27 cellular contexts compared by ENCODE assay signal in genomic region chr14:37170993-37171392, GRCh38. TPM values are rescaled to one million over a fixed set of nuclear protein-coding genes. Genes with fewer than 3 reads are reported as not detected.
"Had no signal": no experiment of that assay in that cellular context is flagged by ENCODE, and none has a peak within 500 bp of the region (broad histone marks: within the 10 kb centered on the region; RNA-seq: fewer than 3 reads in every experiment).

No MANE protein-coding gene starts in this region.

- H3K27me3 ChIP-seq: body of pancreas, cardiac muscle cell, gastroesophageal sphincter, suprapubic skin, transverse colon had no signal

- H3K9me3 ChIP-seq: body of pancreas, gastroesophageal sphincter, mucosa of descending colon, stomach, suprapubic skin, transverse colon had no signal

- H3K4me3 ChIP-seq: mucosa of descending colon had no signal

- DNase-seq: activated CD4-positive, alpha-beta T cell treated with anti-CD3 and anti-CD28 coated beads, Interleukin-2, amount 10 ng/mL, durations not matched to agents 7 days and 5 days; activated CD4-positive, CD25-positive, alpha-beta regulatory T cell treated with anti-CD3 and anti-CD28 coated beads, Interleukin-2, amount 50 U/mL, for 72 hours; activated CD8-positive, alpha-beta memory T cell treated with anti-CD3 and anti-CD28 coated beads, Interleukin-2, amount 10 ng/mL, durations not matched to agents 7 days and 5 days; activated CD8-positive, alpha-beta T cell treated with anti-CD3 and anti-CD28 coated beads for 36 hours; activated effector memory CD4-positive, alpha-beta T cell treated with anti-CD3 and anti-CD28 coated beads, Interleukin-2, amount 50 U/mL, for 16 hours; activated naive CD4-positive, alpha-beta T cell treated with anti-CD3 and anti-CD28 coated beads, Interleukin-2, amount 10 ng/mL, durations not matched to agents 7 days and 5 days; activated naive CD8-positive, alpha-beta T cell treated with anti-CD3 and anti-CD28 coated beads, Interleukin-2, amount 50 U/mL, for 24 hours; activated T-cell treated with anti-CD3 and anti-CD28 coated beads for 4 hours; body of pancreas; cortex of kidney; endodermal cell; head of caudate nucleus; left colon; mucosa of descending colon; nephron progenitor cell; posterior cingulate gyrus; stimulated activated CD4-positive, alpha-beta T cell treated with anti-CD3 and anti-CD28 coated beads, Interleukin-2, amount 100 ng/mL, for 24 hours; stomach; transverse colon; WERI-Rb-1 had no signal

- H3K27ac ChIP-seq: WERI-Rb-1 had no signal

- H3K36me3 ChIP-seq: cardiac muscle cell, gastroesophageal sphincter, stomach, suprapubic skin, transverse colon, WERI-Rb-1 had no signal

- FAIRE-seq: keratinocyte, small intestine, urothelium cell line had no signal

- ATAC-seq: activated CD8-positive, alpha-beta memory T cell treated with anti-CD3 and anti-CD28 coated beads, Interleukin-2, amount 10 ng/mL, durations not matched to agents 7 days and 5 days; activated CD8-positive, alpha-beta T cell treated with anti-CD3 and anti-CD28 coated beads for 36 hours; activated naive CD8-positive, alpha-beta T cell treated with anti-CD3 and anti-CD28 coated beads, Interleukin-2, amount 50 U/mL, for 24 hours; body of pancreas; stimulated activated memory B cell treated with anti-CD40 and anti-IgM and Interleukin-4, amounts not matched to agents 10 μg/mL and 1 μg/mL and 100 μg/mL, for 72 hours had no signal

RNA-seq across cellular contexts. Expression of gene SLC25A21, which starts 1.4 kb away (rescaled TPM):
- total RNA-seq: activated CD4-positive, alpha-beta T cell treated with anti-CD3 and anti-CD28 coated beads, Interleukin-2, amount 10 ng/mL, durations not matched to agents 7 days and 5 days; activated CD8-positive, alpha-beta memory T cell treated with anti-CD3 and anti-CD28 coated beads, Interleukin-2, amount 10 ng/mL, durations not matched to agents 7 days and 5 days; activated CD8-positive, alpha-beta T cell treated with anti-CD3 and anti-CD28 coated beads for 36 hours; body of pancreas had no signal

RNA-seq across cellular contexts. Expression of gene MIPOL1, which starts 26.7 kb away (rescaled TPM):
- total RNA-seq: activated CD4-positive, alpha-beta T cell treated with anti-CD3 and anti-CD28 coated beads, Interleukin-2, amount 10 ng/mL, durations not matched to agents 7 days and 5 days; activated CD8-positive, alpha-beta memory T cell treated with anti-CD3 and anti-CD28 coated beads, Interleukin-2, amount 10 ng/mL, durations not matched to agents 7 days and 5 days; activated CD8-positive, alpha-beta T cell treated with anti-CD3 and anti-CD28 coated beads for 36 hours had no signal
